Comparison of ENCODE assay signal across 8 cellular contexts in genomic region chr6:138509371-138509770, GRCh38. TPM values are rescaled to one million over a fixed set of nuclear protein-coding genes. Genes with fewer than 3 reads are reported as not detected.
DNase-seq lines count a peak whose midpoint lies in the region; ATAC-seq and TF ChIP-seq lines count a peak whose summit lies in the region.

No MANE protein-coding gene starts in this region.

- no peak overlapping the region for H3K27ac ChIP-seq in RWPE1
- no peak overlapping the region for H3K27ac ChIP-seq in brain microvascular endothelial cell

- no peaks in the 10 kb centered on the region for H3K27me3 ChIP-seq in brain microvascular endothelial cell (replicated peaks)

- TF ChIP-seq CTCF in RWPE1 (conservative IDR thresholded peaks at IDR 0.05; ENCODE audit: low read depth) = peak; percentile 25; the same call in 1 of the 2 replicates
- TF ChIP-seq CTCF in brain microvascular endothelial cell (IDR thresholded peaks at IDR 0.05; ENCODE audit: low read depth, low read length, missing control alignments) = peak; percentile 65
- TF ChIP-seq CTCF in omental fat pad (IDR thresholded peaks at IDR 0.05) = no peak

- no peak overlapping the region for H3K4me3 ChIP-seq in brain microvascular endothelial cell (ENCODE audit: low read depth, low read length)

- no peak overlapping the region for H3K27ac Mint-ChIP-seq in stimulated activated naive CD8-positive, alpha-beta T cell treated with anti-CD3 and anti-CD28 coated beads, Interleukin-15, amount 100 ng/mL, for 72 hours

- H3K27me3 Mint-ChIP-seq in stimulated activated naive CD8-positive, alpha-beta T cell treated with anti-CD3 and anti-CD28 coated beads, Interleukin-15, amount 100 ng/mL, for 72 hours = no peaks in the 10 kb centered on the region

- POLR2A ChIA-PET in RWPE1 (lab: Yijun Ruan, JAX; ENCODE audit: low non-redundant PET) = no interaction called here

- no peak overlapping the region for H3K4me3 Mint-ChIP-seq in stimulated activated naive CD8-positive, alpha-beta T cell treated with anti-CD3 and anti-CD28 coated beads, Interleukin-15, amount 100 ng/mL, for 72 hours

- in situ Hi-C loops in brain microvascular endothelial cell (cut with HindIII; ENCODE audit: low pct_ligation_motif_present, low sequenced_read_pairs) = no loop called here

- peaks cover 2% of the 10 kb centered on the region for H3K4me1 Mint-ChIP-seq in stimulated activated naive CD8-positive, alpha-beta T cell treated with anti-CD3 and anti-CD28 coated beads, Interleukin-15, amount 100 ng/mL, for 72 hours

- CTCF ChIA-PET in RWPE1 (lab: Yijun Ruan, JAX) = interaction anchor here (0.6 kb wide), 4 partner anchors 8 to 507 kb away, joined by 3 to 6 read pairs (median 4); no protein-coding TSS in a partner anchor

- H3K9me3 Mint-ChIP-seq in stimulated activated naive CD8-positive, alpha-beta T cell treated with anti-CD3 and anti-CD28 coated beads, Interleukin-15, amount 100 ng/mL, for 72 hours = no peaks in the 10 kb centered on the region

- peak; percentile 58 for ATAC-seq in stimulated activated naive CD8-positive, alpha-beta T cell treated with anti-CD3 and anti-CD28 coated beads, Interleukin-15, amount 100 ng/mL, for 72 hours
- ATAC-seq in omental fat pad (ENCODE audit: low FRiP score) = no peak

- no peaks in the 10 kb centered on the region for H3K36me3 ChIP-seq in brain microvascular endothelial cell (replicated peaks)

- DNase-seq in DMS153 treated with DMSO at 0.1 percent for 48 hours (lab: John Stamatoyannopoulos, UW; ENCODE audit: unreplicated experiment) = peak; percentile 66
- DNase-seq in HK-2 (ENCODE audit: unreplicated experiment) = peak; percentile 22
- peak; percentile 20 for DNase-seq in RWPE1 (ENCODE audit: low spot score)
- DNase-seq in brain microvascular endothelial cell = peak; percentile 46
- peak; percentile 68 for DNase-seq in kidney glomerular epithelial cell (lab: John Stamatoyannopoulos, UW)
- peak; percentile 19 to 32 for DNase-seq in stimulated activated naive CD8-positive, alpha-beta T cell treated with anti-CD3 and anti-CD28 coated beads, Interleukin-15, amount 100 ng/mL, for 72 hours
- no peak for DNase-seq in NCI-H226
- no peak for DNase-seq in omental fat pad (ENCODE audit: low spot score)

RNA-seq across cellular contexts. Expression of gene NHSL1, which starts 10.1 kb away (rescaled TPM):
- 10 to 100 TPM; 15.9 to 23.2 (median 18.4) TPM for total RNA-seq in omental fat pad

Comparison
In these comparisons a context has a peak if more than half of its experiments do, and no peak if none do; other contexts are left out.
1. DNase-seq: peak in DMS153 treated with DMSO at 0.1 percent for 48 hours (single experiment), HK-2 (single experiment), RWPE1 (single experiment), brain microvascular endothelial cell (single experiment), kidney glomerular epithelial cell (single experiment) and stimulated activated naive CD8-positive, alpha-beta T cell treated with anti-CD3 and anti-CD28 coated beads, Interleukin-15, amount 100 ng/mL, for 72 hours (2 of 2); none in NCI-H226 (single experiment) and omental fat pad (single experiment).
2. CTCF ChIP-seq: peak in RWPE1 (single experiment) and brain microvascular endothelial cell (single experiment); none in omental fat pad (0 of 3).